In the genomic region with DNA sequence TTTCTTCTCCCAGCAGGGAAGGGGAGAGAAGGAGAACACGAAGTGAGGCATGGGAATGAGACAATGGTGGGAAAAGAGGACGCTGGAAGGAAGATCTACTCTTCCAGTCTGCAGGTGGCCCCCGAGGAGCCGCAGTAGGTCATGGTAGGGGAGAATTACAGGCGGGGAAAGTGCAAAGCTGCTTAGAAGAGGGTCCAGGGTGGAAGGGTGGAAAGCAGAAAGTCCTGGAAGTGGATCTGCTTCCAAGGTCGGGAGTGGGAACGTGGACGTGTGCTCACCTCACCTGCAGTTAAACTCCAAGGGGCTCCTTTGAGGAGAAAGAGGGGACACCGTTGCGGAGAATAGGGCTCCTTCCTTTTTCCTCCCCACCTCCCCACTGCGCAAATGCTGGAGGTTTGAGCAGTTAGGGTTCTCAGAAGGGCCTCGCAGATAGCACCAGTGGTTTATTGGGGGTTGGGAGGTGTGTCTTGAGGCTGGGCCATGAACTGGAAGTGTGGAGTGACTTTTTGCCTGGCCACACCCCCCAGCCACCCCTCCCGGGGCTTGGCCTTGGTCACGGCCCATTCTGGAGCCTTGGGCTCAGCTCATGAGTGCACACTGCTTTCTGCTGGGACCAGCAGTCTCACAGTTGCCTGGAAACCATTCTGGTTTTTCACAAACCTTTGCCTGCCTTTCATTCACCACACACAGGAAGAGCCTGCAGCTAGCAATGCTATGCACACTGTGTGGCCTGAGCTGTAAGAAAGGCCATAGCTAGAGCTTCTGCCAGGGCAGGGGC, we compare ENCODE assay signal across 8 cellular contexts.
DNase-seq lines count a peak whose midpoint lies in the region; ATAC-seq and TF ChIP-seq lines count a peak whose summit lies in the region.

No MANE protein-coding gene starts in this region.

- H2AK5ac ChIP-seq in H9 (ENCODE audit: insufficient read length, low read length): no peak overlapping the region

- H3K14ac ChIP-seq in H9 (ENCODE audit: insufficient read depth, low read length): no peak overlapping the region

- H3K27me3 ChIP-seq in DND-41 (ENCODE audit: insufficient read depth, low read length, poor library complexity) (peaks cover 50% of the 10 kb centered on the region), H9 (ENCODE audit: insufficient read depth, low read length) (no peaks in the 10 kb centered on the region)

- no peak overlapping the region for H2BK12ac ChIP-seq in H9 (ENCODE audit: insufficient read length, low read depth, low read length)

- H2BK5ac ChIP-seq in H9 (ENCODE audit: insufficient read length, low read length): no peak overlapping the region

- no peaks in the 10 kb centered on the region for H3K36me3 ChIP-seq in DND-41 (ENCODE audit: insufficient read depth, low read length)

- no peak overlapping the region for H4K8ac ChIP-seq in H9 (replicated peaks; ENCODE audit: insufficient read length, low read depth, low read length)

- H2BK15ac ChIP-seq in H9 (ENCODE audit: low read depth, low read length): no peak overlapping the region

- peaks cover 2% of the 10 kb centered on the region for H3K9me3 Mint-ChIP-seq in activated naive CD8-positive, alpha-beta T cell treated with anti-CD3 and anti-CD28 coated beads, Interleukin-2, amount 10 ng/mL, durations not matched to agents 7 days and 5 days
- no peaks in the 10 kb centered on the region; a peak in 1 of 5 replicates for H3K9me3 Mint-ChIP-seq in H9

- H3T11ph ChIP-seq in H9 (ENCODE audit: low read length): no peak overlapping the region

- H3K36me3 Mint-ChIP-seq in T-helper 17 cell (ENCODE audit: low read depth): no peaks in the 10 kb centered on the region
- peaks cover 14% of the 10 kb centered on the region for H3K36me3 Mint-ChIP-seq in activated naive CD8-positive, alpha-beta T cell treated with anti-CD3 and anti-CD28 coated beads, Interleukin-2, amount 10 ng/mL, durations not matched to agents 7 days and 5 days
- no peaks in the 10 kb centered on the region; a peak in 1 of 7 replicates for H3K36me3 Mint-ChIP-seq in H9 (ENCODE audit: insufficient read depth in 1 of 3, low read depth in 3 of 3)

- H3K23ac ChIP-seq in H9 (ENCODE audit: insufficient read length, low read depth, low read length): no peak overlapping the region

- H3K4me3 ChIP-seq in DND-41 (ENCODE audit: low read depth in 1 of 2, low read length in 2 of 2): no peak overlapping the region

- DNase-seq in DND-41: peak; percentile 76
- peak; percentile 28 to 44 (median 32) for DNase-seq in T-helper 17 cell
- peak; percentile 89 for DNase-seq in activated naive CD8-positive, alpha-beta T cell treated with anti-CD3 and anti-CD28 coated beads, Interleukin-2, amount 10 ng/mL, durations not matched to agents 7 days and 5 days
- DNase-seq in stimulated activated CD4-positive, alpha-beta T cell treated with anti-CD3 and anti-CD28 coated beads, Interleukin-2, amount 100 ng/mL, for 48 hours: peak; percentile 34 to 42
- DNase-seq in H9: no peak

- H3K27ac Mint-ChIP-seq in T-helper 17 cell (peak overlapping the region; percentile 92), H9 (no peak overlapping the region)
- peak overlapping the region; percentile 96 for H3K27ac Mint-ChIP-seq in activated naive CD8-positive, alpha-beta T cell treated with anti-CD3 and anti-CD28 coated beads, Interleukin-2, amount 10 ng/mL, durations not matched to agents 7 days and 5 days

- H3K18ac ChIP-seq in H9 (ENCODE audit: insufficient read length, low read depth, low read length): no peak overlapping the region

- no peak overlapping the region for H3K4ac ChIP-seq in H9 (ENCODE audit: low read depth, low read length)

- H3K9ac ChIP-seq in DND-41 (ENCODE audit: low read depth, low read length) (no peak overlapping the region), H9 (ENCODE audit: extremely low read depth, insufficient read length, low read length) (no peak overlapping the region)

- H3K9me3 ChIP-seq in DND-41 (ENCODE audit: insufficient read depth, low read length, severe bottlenecking): no peaks in the 10 kb centered on the region
- no peaks in the 10 kb centered on the region for H3K9me3 ChIP-seq in T-helper 17 cell (ENCODE audit: control insufficient read depth, low read length, poor library complexity, severe bottlenecking)
- H3K9me3 ChIP-seq in H9 (ENCODE audit: control insufficient read depth, low read depth, low read length): no peaks in the 10 kb centered on the region

- H2AFZ ChIP-seq in DND-41 (ENCODE audit: low read depth, low read length): no peak overlapping the region
- no peak overlapping the region for H2AFZ ChIP-seq in H9 (ENCODE audit: low read length)

- H3K27me3 Mint-ChIP-seq in T-helper 17 cell (no peaks in the 10 kb centered on the region), H9 (ENCODE audit: low read depth) (peaks cover 30% of the 10 kb centered on the region)
- H3K27me3 Mint-ChIP-seq in activated naive CD8-positive, alpha-beta T cell treated with anti-CD3 and anti-CD28 coated beads, Interleukin-2, amount 10 ng/mL, durations not matched to agents 7 days and 5 days: peaks cover 2% of the 10 kb centered on the region

- H3K4me3 Mint-ChIP-seq in T-helper 17 cell: peak overlapping the region; percentile 89
- H3K4me3 Mint-ChIP-seq in activated naive CD8-positive, alpha-beta T cell treated with anti-CD3 and anti-CD28 coated beads, Interleukin-2, amount 10 ng/mL, durations not matched to agents 7 days and 5 days: peak overlapping the region; percentile 88
- H3K4me3 Mint-ChIP-seq in H9: no peak overlapping the region

- TF ChIP-seq CTCF in DND-41 (IDR thresholded peaks at IDR 0.05; ENCODE audit: borderline replicate concordance, extremely low read depth, low read length, poor library complexity, severe bottlenecking) (no peak), H9 (conservative IDR thresholded peaks at IDR 0.05) (no peak)

- H3K4me1 ChIP-seq in DND-41 (ENCODE audit: insufficient read depth, low read length) (no peaks in the 10 kb centered on the region), H9 (ENCODE audit: insufficient read depth, low read length) (no peaks in the 10 kb centered on the region)

- peaks cover 47% of the 10 kb centered on the region for H3K4me1 Mint-ChIP-seq in T-helper 17 cell
- peaks cover 68% of the 10 kb centered on the region for H3K4me1 Mint-ChIP-seq in activated naive CD8-positive, alpha-beta T cell treated with anti-CD3 and anti-CD28 coated beads, Interleukin-2, amount 10 ng/mL, durations not matched to agents 7 days and 5 days
- H3K4me1 Mint-ChIP-seq in H9: peaks cover 28% of the 10 kb centered on the region in 2 experiments

- WGBS in H9 (ENCODE audit: extremely low coverage, insufficient read length, low lambda C conversion rate): no CpG with 5 or more reads among the region's 14 CpGs

- no peak overlapping the region for H2BK20ac ChIP-seq in H9 (ENCODE audit: low read depth, low read length, poor library complexity, severe bottlenecking)

- H4K5ac ChIP-seq in H9 (ENCODE audit: insufficient read length, low read depth, low read length): no peak overlapping the region

- H3K56ac ChIP-seq in H9 (ENCODE audit: insufficient read length, low read depth, low read length): no peak overlapping the region

- peak; percentile 89 for ATAC-seq in DND-41 (ENCODE audit: insufficient read depth, low read depth)
- ATAC-seq in GM21825 (IDR thresholded peaks at IDR 0.05; ENCODE audit: unreplicated experiment): peak; percentile 82
- peak; percentile 89 for ATAC-seq in T-helper 17 cell
- ATAC-seq in activated naive CD8-positive, alpha-beta T cell treated with anti-CD3 and anti-CD28 coated beads, Interleukin-2, amount 10 ng/mL, durations not matched to agents 7 days and 5 days (ENCODE audit: low read depth): peak; percentile 90
- no peak for ATAC-seq in HG02852 (IDR thresholded peaks at IDR 0.05; ENCODE audit: unreplicated experiment)
- no peak for ATAC-seq in GM18519 (IDR thresholded peaks at IDR 0.05; ENCODE audit: low FRiP score, unreplicated experiment)

- H3K79me2 ChIP-seq in DND-41 (ENCODE audit: insufficient read depth, low read length) (no peaks in the 10 kb centered on the region), H9 (ENCODE audit: insufficient read depth, low read length) (no peaks in the 10 kb centered on the region)

- H3K4me2 ChIP-seq in DND-41 (ENCODE audit: insufficient read depth, low read length) (no peak overlapping the region), H9 (ENCODE audit: insufficient read depth, insufficient read length, low read length) (no peak overlapping the region)

- no peak overlapping the region for H4K91ac ChIP-seq in H9 (ENCODE audit: insufficient read length, low read depth, low read length)

- no peak overlapping the region for H2BK120ac ChIP-seq in H9 (ENCODE audit: low read depth, low read length, poor library complexity, severe bottlenecking)

- POLR2A ChIA-PET in activated naive CD8-positive, alpha-beta T cell treated with anti-CD3 and anti-CD28 coated beads, Interleukin-2, amount 10 ng/mL, durations not matched to agents 7 days and 5 days (lab: Charles Lee): interaction anchor here (0.9 to 5.0 kb wide), 23 partner anchors 9 to 324 kb away, joined by 3 to 76 read pairs (median 4); a partner anchor contains a TSS

- H3K27ac ChIP-seq in DND-41 (ENCODE audit: low read length) (no peak overlapping the region), H9 (ENCODE audit: insufficient read length, low read depth, low read length) (no peak overlapping the region)

- no peaks in the 10 kb centered on the region for H3K79me1 ChIP-seq in H9 (ENCODE audit: insufficient read depth, low read depth, low read length, poor library complexity, severe bottlenecking)

- no peaks in the 10 kb centered on the region; the same call in 1 of the 2 replicates for H4K20me1 ChIP-seq in DND-41 (ENCODE audit: insufficient read depth, low read length)
- H4K20me1 ChIP-seq in H9 (ENCODE audit: control insufficient read depth, insufficient read depth, insufficient read length): no peaks in the 10 kb centered on the region

- no peaks in the 10 kb centered on the region for H3K23me2 ChIP-seq in H9 (ENCODE audit: insufficient read length, low read depth, low read length, poor library complexity, severe bottlenecking)

Comparison
In these comparisons a context has a peak if more than half of its experiments do, and no peak if none do; other contexts are left out.
1. ATAC-seq: peak in DND-41 (single experiment), GM21825 (single experiment), T-helper 17 cell (single experiment) and activated naive CD8-positive, alpha-beta T cell treated with anti-CD3 and anti-CD28 coated beads, Interleukin-2, amount 10 ng/mL, durations not matched to agents 7 days and 5 days (single experiment); none in HG02852 (single experiment) and GM18519 (single experiment).
2. H3K27ac Mint-ChIP-seq: peak in T-helper 17 cell (single experiment) and activated naive CD8-positive, alpha-beta T cell treated with anti-CD3 and anti-CD28 coated beads, Interleukin-2, amount 10 ng/mL, durations not matched to agents 7 days and 5 days (single experiment); none in H9 (0 of 3).
3. H3K4me3 Mint-ChIP-seq: peak in T-helper 17 cell (single experiment) and activated naive CD8-positive, alpha-beta T cell treated with anti-CD3 and anti-CD28 coated beads, Interleukin-2, amount 10 ng/mL, durations not matched to agents 7 days and 5 days (single experiment); none in H9 (0 of 2).